ENCODE assay signal across 8 cellular contexts in genomic region chr18:710418-711300, GRCh38. TPM values are rescaled to one million over a fixed set of nuclear protein-coding genes. Genes with fewer than 3 reads are reported as not detected.
DNase-seq lines count a peak whose midpoint lies in the region; ATAC-seq and TF ChIP-seq lines count a peak whose summit lies in the region.

No MANE protein-coding gene starts in this region.

- peak overlapping the region; percentile 90 for H3K4me3 Mint-ChIP-seq in activated CD4-positive, alpha-beta T cell treated with anti-CD3 and anti-CD28 coated beads, Interleukin-2, amount 10 ng/mL, durations not matched to agents 24 days and 14 days
- peak overlapping the region; percentile 83 to 91 (median 84) for H3K4me3 Mint-ChIP-seq in T-cell

- no peak for TF ChIP-seq POLR2A in stomach (IDR thresholded peaks at IDR 0.05)

- TF ChIP-seq CTCF in fibroblast of the aortic adventitia (IDR thresholded peaks at IDR 0.05; ENCODE audit: insufficient read depth, low read length) (no peak), stomach (IDR thresholded peaks at IDR 0.05) (no peak)

- H3K36me3 Mint-ChIP-seq in activated CD4-positive, alpha-beta T cell treated with anti-CD3 and anti-CD28 coated beads, Interleukin-2, amount 10 ng/mL, durations not matched to agents 24 days and 14 days (ENCODE audit: low read depth) = peaks cover 29% of the 10 kb centered on the region
- H3K36me3 Mint-ChIP-seq in T-cell = peaks cover 22% of the 10 kb centered on the region

- peak overlapping the region in 4 of 5 donors; percentile 71 to 90 (median 87) for H3K27ac ChIP-seq in stomach

- no peak for DNase-seq in activated CD4-positive, alpha-beta T cell treated with anti-CD3 and anti-CD28 coated beads, Interleukin-2, amount 10 ng/mL, durations not matched to agents 24 days and 14 days
- DNase-seq in activated CD4-positive, alpha-beta T cell treated with anti-CD3 and anti-CD28 coated beads, Interleukin-2, amount 50 U/mL, for 4 hours = no peak
- no peak for DNase-seq in T-cell
- DNase-seq in fibroblast of the aortic adventitia (ENCODE audit: low read depth) = no peak
- DNase-seq in stomach = no peak
- DNase-seq in nucleus accumbens (lab: John Stamatoyannopoulos, UW) = no peak

- no peaks in the 10 kb centered on the region for H3K27me3 Mint-ChIP-seq in activated CD4-positive, alpha-beta T cell treated with anti-CD3 and anti-CD28 coated beads, Interleukin-2, amount 10 ng/mL, durations not matched to agents 24 days and 14 days
- no peaks in the 10 kb centered on the region for H3K27me3 Mint-ChIP-seq in T-cell

- no peaks in the 10 kb centered on the region for H3K27me3 ChIP-seq in stomach

- H3K4me3 ChIP-seq in fibroblast of the aortic adventitia (ENCODE audit: low read depth, low read length) (peak overlapping the region; percentile 82), stomach (peak overlapping the region; percentile 56 to 81 (median 70))

- ATAC-seq in T-cell (replicated peaks in 1 of 4) (no peak), GM21576 (IDR thresholded peaks at IDR 0.05; ENCODE audit: unreplicated experiment) (no peak), HG03139 (IDR thresholded peaks at IDR 0.05; ENCODE audit: unreplicated experiment) (no peak)

- TF ChIP-seq EP300 in stomach (IDR thresholded peaks at IDR 0.05) = no peak

- H3K36me3 ChIP-seq in stomach = peaks cover 0 to 21% (median 17%) of the 10 kb centered on the region in 4 donors

- H3K4me1 Mint-ChIP-seq in activated CD4-positive, alpha-beta T cell treated with anti-CD3 and anti-CD28 coated beads, Interleukin-2, amount 10 ng/mL, durations not matched to agents 24 days and 14 days = peaks cover 35% of the 10 kb centered on the region
- peaks cover 26 to 48% (median 47%) of the 10 kb centered on the region in 3 donors for H3K4me1 Mint-ChIP-seq in T-cell

- intact Hi-C loops in activated CD4-positive, alpha-beta T cell treated with anti-CD3 and anti-CD28 coated beads, Interleukin-2, amount 10 ng/mL, durations not matched to agents 24 days and 14 days (cut with micrococcal nuclease) = loop anchor here (1.0 to 5.0 kb wide), 3 partner anchors 28 to 88 kb away; no protein-coding TSS in a partner anchor
- intact Hi-C loops in stomach (cut with DNase I; ENCODE audit: low total_unique reads) = no loop called here

- peaks cover 8 to 30% (median 19%) of the 10 kb centered on the region in 4 donors for H3K4me1 ChIP-seq in stomach

- H3K9me3 Mint-ChIP-seq in activated CD4-positive, alpha-beta T cell treated with anti-CD3 and anti-CD28 coated beads, Interleukin-2, amount 10 ng/mL, durations not matched to agents 24 days and 14 days = no peaks in the 10 kb centered on the region
- H3K9me3 Mint-ChIP-seq in T-cell = peaks cover 0 to 11% (median 0%) of the 10 kb centered on the region in 3 donors

- POLR2A ChIA-PET in T-cell (lab: Charles Lee) = interaction anchor here in 1 of 2 donors (0.6 kb wide), 1 partner anchor 78 kb away, joined by 4 read pairs; no protein-coding TSS in a partner anchor

- no peaks in the 10 kb centered on the region for H3K9me3 ChIP-seq in stomach

- CTCF ChIA-PET in T-cell (lab: Charles Lee) = interaction anchor here (0.6 to 2.0 kb wide), 5 partner anchors 27 to 120 kb away, joined by 3 to 10 read pairs (median 4); no protein-coding TSS in a partner anchor

- peak overlapping the region; percentile 92 for H3K27ac Mint-ChIP-seq in activated CD4-positive, alpha-beta T cell treated with anti-CD3 and anti-CD28 coated beads, Interleukin-2, amount 10 ng/mL, durations not matched to agents 24 days and 14 days
- H3K27ac Mint-ChIP-seq in T-cell = peak overlapping the region; percentile 39 to 87

- whole genome bisulfite sequencing in stomach, 5 donors = 64 to 71% (median 67%) methylated on average over 3 of the region's 3 CpGs

RNA-seq across cellular contexts. Expression of gene ENOSF1, which starts 1.8 kb away (rescaled TPM):
- 85.2 and 91.8 TPM in 2 replicates for total RNA-seq in activated CD4-positive, alpha-beta T cell treated with anti-CD3 and anti-CD28 coated beads, Interleukin-2, amount 10 ng/mL, durations not matched to agents 24 days and 14 days
- total RNA-seq in T-cell (10 to 100 TPM; 70.8 to 97.6 (median 75.8) TPM), fibroblast of the aortic adventitia (ENCODE audit: low replicate concordance) (49.5 and 55.7 TPM in 2 replicates), stomach (100 to 1,000 TPM in 3 of 5 donors, 10 to 100 TPM in 2; 61.4 to 114 (median 106) TPM)
- polyA plus RNA-seq in stomach = 10 to 100 TPM; 24.0 to 58.0 (median 31.8) TPM

RNA-seq across cellular contexts. Expression of gene TYMS, which starts 53.2 kb away (rescaled TPM):
- 269 and 276 TPM in 2 replicates for total RNA-seq in activated CD4-positive, alpha-beta T cell treated with anti-CD3 and anti-CD28 coated beads, Interleukin-2, amount 10 ng/mL, durations not matched to agents 24 days and 14 days
- 1 to 10 TPM; 1.8 to 9.7 (median 3.3) TPM for total RNA-seq in T-cell
- 1.1 and 25.7 TPM in 2 replicates for total RNA-seq in fibroblast of the aortic adventitia (ENCODE audit: low replicate concordance)
- 10 to 100 TPM in 1 of 5 donors, 1 to 10 TPM in 4; 1.2 to 17.1 (median 7.6) TPM for total RNA-seq in stomach
- polyA plus RNA-seq in stomach = 10 to 100 TPM in 2 of 3 donors, 1 to 10 TPM in 1; 5.3 to 17.0 (median 15.8) TPM

Comparison
In these comparisons a context has a peak if more than half of its experiments do, and no peak if none do; other contexts are left out.
1. RNA of gene TYMS, which starts 53.2 kb away (total RNA-seq): 269 to 276 TPM in activated CD4-positive, alpha-beta T cell treated with anti-CD3 and anti-CD28 coated beads, Interleukin-2, amount 10 ng/mL, durations not matched to agents 24 days and 14 days; 1.1 to 25.7 TPM in fibroblast of the aortic adventitia, 1.2 to 17.1 TPM in stomach and 1.8 to 9.7 TPM in T-cell; every median in the first group is over 10 times any median in the second.